ENCODE assay signal across 31 cellular contexts in the genomic region with DNA sequence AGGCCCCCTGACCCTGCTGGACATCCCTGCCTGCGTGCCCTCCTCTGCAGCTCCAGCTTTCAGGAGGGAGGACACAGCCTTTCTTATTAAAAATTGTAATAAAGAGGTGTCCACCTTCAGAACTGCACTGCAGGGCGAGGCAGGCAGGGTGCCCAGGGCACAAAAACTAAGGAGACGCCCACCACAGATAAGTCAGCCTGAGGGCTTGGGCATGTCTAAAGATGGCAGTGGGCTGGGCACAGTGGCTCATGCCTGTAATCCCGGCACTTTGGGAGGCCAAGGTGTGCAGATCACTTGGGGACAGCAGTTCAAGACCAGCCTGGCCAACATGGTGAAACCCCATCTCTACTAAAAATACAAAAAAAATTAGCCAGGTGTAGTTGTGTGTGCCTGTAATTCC. TPM values are rescaled to one million over a fixed set of nuclear protein-coding genes. Genes with fewer than 3 reads are reported as not detected.
DNase-seq lines count a peak whose midpoint lies in the region; FAIRE-seq and TF ChIP-seq lines count a peak whose summit lies in the region.
"Had no signal": no experiment of that assay in that cellular context is flagged by ENCODE, and none has a peak within 500 bp of the region (broad histone marks: within the 10 kb centered on the region; RNA-seq: fewer than 3 reads in every experiment).

No MANE protein-coding gene starts in this region.

- H3K9me3 Mint-ChIP-seq in CD14-positive monocyte (no peaks in the 10 kb centered on the region), glutamatergic neuron (ENCODE audit: unreplicated experiment) (peaks cover 23% of the 10 kb centered on the region)
- H3K9me3 Mint-ChIP-seq: activated naive CD4-positive, alpha-beta T cell treated with anti-CD3 and anti-CD28 coated beads, Interleukin-2, amount 10 ng/mL, durations not matched to agents 7 days and 5 days; activated T-cell treated with anti-CD3 and anti-CD28 coated beads, Interleukin-2, amount 50 U/mL, for 72 hours; CD4-positive, alpha-beta T cell; immature natural killer cell; naive B cell; stimulated activated naive CD8-positive, alpha-beta T cell treated with anti-CD3 and anti-CD28 coated beads, Interleukin-15, Interleukin-2, amounts not matched to agents 100 ng/mL and 50 ng/mL, for 24 hours; T-helper 2 cell treated with Interferon-gamma antibody and Interleukin-4, amounts not matched to agents 5 μg/mL and 100 μg/mL, for 36 hours had no signal

- H3K4me3 Mint-ChIP-seq in CD14-positive monocyte (no peak overlapping the region), glutamatergic neuron (ENCODE audit: unreplicated experiment) (no peak overlapping the region)
- H3K4me3 Mint-ChIP-seq: activated naive CD4-positive, alpha-beta T cell treated with anti-CD3 and anti-CD28 coated beads, Interleukin-2, amount 10 ng/mL, durations not matched to agents 7 days and 5 days; activated T-cell treated with anti-CD3 and anti-CD28 coated beads, Interleukin-2, amount 50 U/mL, for 72 hours; CD4-positive, alpha-beta T cell; immature natural killer cell; naive B cell; stimulated activated naive CD8-positive, alpha-beta T cell treated with anti-CD3 and anti-CD28 coated beads, Interleukin-15, Interleukin-2, amounts not matched to agents 100 ng/mL and 50 ng/mL, for 24 hours; T-helper 2 cell treated with Interferon-gamma antibody and Interleukin-4, amounts not matched to agents 5 μg/mL and 100 μg/mL, for 36 hours had no signal

- TF ChIP-seq CTCF in CD14-positive monocyte (IDR thresholded peaks at IDR 0.05) (no peak), D721Med (IDR thresholded peaks at IDR 0.05; ENCODE audit: insufficient read depth, missing control alignments) (no peak), glutamatergic neuron (IDR thresholded peaks at IDR 0.05; ENCODE audit: partially characterized antibody, unreplicated experiment) (no peak)

- intact Hi-C loops in CD14-positive monocyte (cut with micrococcal nuclease) (no loop called here), posterior vena cava (cut with DNase I) (loop anchor here (5.0 to 10.0 kb wide), 4 partner anchors 190 to 1717 kb away; no protein-coding TSS in a partner anchor), posterior cingulate gyrus (cut with DNase I) (no loop called here)

- FAIRE-seq in D721Med (lab: Jason Lieb, UNC): no peak
- FAIRE-seq: bronchial epithelial cell, GM12891, K562 had no signal

- DNase-seq in CD14-positive monocyte (ENCODE audit: low spot score) (peak; percentile 21), D721Med (ENCODE audit: insufficient read length, low spot score) (peak; percentile 2), glutamatergic neuron (no peak), posterior vena cava (ENCODE audit: low spot score) (peak; percentile 37), midbrain (lab: John Stamatoyannopoulos, UW) (no peak), NCI-H1417 treated with DMSO at 0.1 percent for 48 hours (lab: John Stamatoyannopoulos, UW) (no peak), AG08395 (ENCODE audit: low spot score) (no peak), posterior cingulate gyrus (no peak)
- DNase-seq: activated CD4-positive, alpha-beta T cell treated with anti-CD3 and anti-CD28 coated beads, Interleukin-2, amount 50 U/mL, for 1 hour; activated naive CD4-positive, alpha-beta T cell treated with anti-CD3 and anti-CD28 coated beads, Interleukin-2, amount 10 ng/mL, durations not matched to agents 7 days and 5 days; activated T-cell treated with anti-CD3 and anti-CD28 coated beads, Interleukin-2, amount 50 U/mL, for 72 hours; amygdala; CD4-positive, alpha-beta T cell; cortex of kidney; DMS 273 treated with DMSO at 0.1 percent for 48 hours; EL; foreskin keratinocyte; HCEC 1CT; hippocampal formation; immature natural killer cell; mesendoderm; MG63; naive B cell; NCI-H2081; NCI-H345; WERI-Rb-1 had no signal

- no peak overlapping the region for H3K27ac Mint-ChIP-seq in CD14-positive monocyte
- H3K27ac Mint-ChIP-seq in glutamatergic neuron (ENCODE audit: unreplicated experiment): peak overlapping the region; percentile 4
- H3K27ac Mint-ChIP-seq: activated T-cell treated with anti-CD3 and anti-CD28 coated beads, Interleukin-2, amount 50 U/mL, for 72 hours; CD4-positive, alpha-beta T cell; immature natural killer cell; naive B cell; stimulated activated naive CD8-positive, alpha-beta T cell treated with anti-CD3 and anti-CD28 coated beads, Interleukin-15, Interleukin-2, amounts not matched to agents 100 ng/mL and 50 ng/mL, for 24 hours had no signal

- H3K36me3 Mint-ChIP-seq in CD14-positive monocyte (peaks cover 0 to 3% of the 10 kb centered on the region in 2 donors), glutamatergic neuron (ENCODE audit: unreplicated experiment) (no peaks in the 10 kb centered on the region)
- H3K36me3 Mint-ChIP-seq: immature natural killer cell, naive B cell had no signal

- H3K4me1 Mint-ChIP-seq in CD14-positive monocyte (peaks cover 6% of the 10 kb centered on the region), glutamatergic neuron (ENCODE audit: low read depth, unreplicated experiment) (peaks cover 35% of the 10 kb centered on the region)
- H3K4me1 Mint-ChIP-seq: immature natural killer cell had no signal

- peaks cover 1 to 9% (median 2%) of the 10 kb centered on the region in 3 donors for H3K27me3 Mint-ChIP-seq in CD14-positive monocyte (ENCODE audit: low read depth in 3 of 3)
- H3K27me3 Mint-ChIP-seq in glutamatergic neuron (ENCODE audit: unreplicated experiment): peaks cover 14% of the 10 kb centered on the region
- H3K27me3 Mint-ChIP-seq: CD4-positive, alpha-beta T cell; naive B cell; stimulated activated naive CD8-positive, alpha-beta T cell treated with anti-CD3 and anti-CD28 coated beads, Interleukin-15, Interleukin-2, amounts not matched to agents 100 ng/mL and 50 ng/mL, for 24 hours had no signal

RNA-seq across cellular contexts. Expression of gene C20orf144, which starts 7.0 kb away (rescaled TPM):
- polyA plus RNA-seq in CD14-positive monocyte: not detected
- not detected for total RNA-seq in glutamatergic neuron (ENCODE audit: unreplicated experiment)
- not detected for total RNA-seq in posterior vena cava
- total RNA-seq: bronchial epithelial cell had no signal
- polyA plus RNA-seq: foreskin keratinocyte had no signal

RNA-seq across cellular contexts. Expression of gene ACTL10, which starts 11.6 kb away (rescaled TPM):
- 1 to 10 TPM; 1.1 to 1.2 TPM for polyA plus RNA-seq in CD14-positive monocyte
- total RNA-seq in glutamatergic neuron (ENCODE audit: unreplicated experiment): 1.0 TPM
- 1 to 10 TPM; 1.2 to 1.4 TPM for total RNA-seq in posterior vena cava

RNA-seq across cellular contexts. Expression of gene NECAB3, which starts 19.1 kb away (rescaled TPM):
- polyA plus RNA-seq in CD14-positive monocyte: 1 to 10 TPM; 1.3 to 1.8 TPM
- 146 TPM for total RNA-seq in glutamatergic neuron (ENCODE audit: unreplicated experiment)
- 10 to 100 TPM; 25.5 to 36.6 TPM for total RNA-seq in posterior vena cava

RNA-seq across cellular contexts. Expression of gene E2F1, which starts 31.0 kb away (rescaled TPM):
- polyA plus RNA-seq in CD14-positive monocyte: under 1 TPM in 1 of 2 donors, not detected in 1; 0.17 TPM
- 66.0 TPM for total RNA-seq in glutamatergic neuron (ENCODE audit: unreplicated experiment)
- 1 to 10 TPM; 2.0 to 2.2 TPM for total RNA-seq in posterior vena cava

Comparison
In these comparisons a context has a peak if more than half of its experiments do, and no peak if none do; other contexts are left out.
1. DNase-seq: peak in CD14-positive monocyte (single experiment), D721Med (single experiment) and posterior vena cava (single experiment); none in glutamatergic neuron (single experiment), midbrain (single experiment), NCI-H1417 treated with DMSO at 0.1 percent for 48 hours (single experiment), AG08395 (single experiment) and posterior cingulate gyrus (0 of 10).
2. intact Hi-C loops: an anchor here in posterior vena cava (5.0 to 10.0 kb wide); none called in CD14-positive monocyte and posterior cingulate gyrus.